In the genomic region with DNA sequence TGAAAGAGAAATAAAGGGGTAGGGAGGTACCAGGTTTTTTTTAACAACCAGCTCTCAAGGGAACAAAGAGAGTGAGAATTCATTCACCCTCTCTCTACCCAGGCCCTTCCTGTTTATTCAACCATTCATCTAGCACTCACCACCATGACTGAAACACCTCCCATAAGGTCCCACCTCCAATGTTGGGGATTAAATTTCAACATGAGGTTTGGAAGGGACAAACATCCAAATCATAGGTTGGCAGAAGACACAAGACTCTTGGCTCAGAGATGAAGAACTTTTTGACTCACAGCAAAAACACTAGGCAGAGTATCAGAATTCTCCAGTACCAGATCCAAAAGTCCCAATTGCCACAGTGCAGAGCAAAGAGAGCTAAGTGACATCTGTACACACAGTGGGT, we compare ENCODE assay signal across 35 cellular contexts.
"Had no signal": no experiment of that assay in that cellular context is flagged by ENCODE, and none has a peak within 500 bp of the region (broad histone marks: within the 10 kb centered on the region; RNA-seq: fewer than 3 reads in every experiment).

No MANE protein-coding gene starts in this region.

- DNase-seq: activated CD4-positive, alpha-beta T cell treated with anti-CD3 and anti-CD28 coated beads for 48 hours; activated CD4-positive, alpha-beta T cell treated with anti-CD3 and anti-CD28 coated beads, Interleukin-2, amount 50 U/mL, for 48 hours; activated CD8-positive, alpha-beta memory T cell treated with anti-CD3 and anti-CD28 coated beads for 24 hours; activated effector memory CD4-positive, alpha-beta T cell treated with anti-CD3 and anti-CD28 coated beads, Interleukin-2, amount 50 U/mL, for 16 hours; activated naive CD4-positive, alpha-beta T cell treated with anti-CD3 and anti-CD28 coated beads for 36 hours; activated naive CD8-positive, alpha-beta T cell treated with anti-CD3 and anti-CD28 coated beads for 36 hours; adrenal gland; aorta; body of pancreas; cerebellar nuclear complex; colonic mucosa; effector CD8-positive, alpha-beta T cell; erythroblast; foreskin keratinocyte; heart left ventricle; hypothalamus; immature natural killer cell; kidney; left colon; naive B cell; nucleus accumbens; pancreas; retina; stimulated activated CD4-positive, alpha-beta T cell treated with anti-CD3 and anti-CD28 coated beads, Interleukin-12 subunit alpha, Interleukin-12 subunit beta, amount 100 ng/mL, for 4 hours; stimulated activated CD4-positive, alpha-beta T cell treated with anti-CD3 and anti-CD28 coated beads, Interleukin-4, amount 100 ng/mL, for 1 hour; stimulated activated naive CD8-positive, alpha-beta T cell treated with anti-CD3 and anti-CD28 coated beads, Interleukin-15, Interleukin-2, amounts not matched to agents 100 U/mL and 50 U/mL, for 24 hours; T-helper 9 cell; testis; transverse colon; WERI-Rb-1 had no signal

- H3K4me3 ChIP-seq: body of pancreas, cardiac muscle cell, colonic mucosa, heart left ventricle, pancreas, prostate gland, skin epidermis, testis, transverse colon had no signal

- H3K36me3 ChIP-seq: adrenal gland, cardiac muscle cell, colonic mucosa, heart left ventricle, pancreas, prostate gland, transverse colon, WERI-Rb-1 had no signal

- H3K9me3 ChIP-seq: adrenal gland, body of pancreas, colonic mucosa, heart left ventricle, pancreas, prostate gland, testis, transverse colon had no signal

- H3K4me1 ChIP-seq: colonic mucosa, prostate gland, testis had no signal

- H3K27me3 ChIP-seq: adrenal gland, body of pancreas, cardiac muscle cell, colonic mucosa, foreskin keratinocyte, heart left ventricle, pancreas, testis, transverse colon had no signal

- H3K27ac ChIP-seq: body of pancreas, cardiac muscle cell, colonic mucosa, foreskin keratinocyte, heart left ventricle, pancreas, prostate gland, skin epidermis, testis, transverse colon, WERI-Rb-1 had no signal

- ATAC-seq: activated CD4-positive, CD25-positive, alpha-beta regulatory T cell treated with anti-CD3 and anti-CD28 coated beads, Interleukin-2, amount 50 U/mL, for 24 hours; body of pancreas; foreskin keratinocyte; heart left ventricle; left colon; pancreas; sciatic nerve; stimulated activated naive CD8-positive, alpha-beta T cell treated with anti-CD3 and anti-CD28 coated beads, Interleukin-15, Interleukin-2, amounts not matched to agents 100 U/mL and 50 U/mL, for 24 hours had no signal
